In genomic region chr21:37060296-37060695, GRCh38 we compare ENCODE assay signal across 8 cellular contexts. TPM values are rescaled to one million over a fixed set of nuclear protein-coding genes. Genes with fewer than 3 reads are reported as not detected.
DNase-seq lines count a peak whose midpoint lies in the region; ATAC-seq and TF ChIP-seq lines count a peak whose summit lies in the region.

No MANE protein-coding gene starts in this region.

- H3K9ac ChIP-seq in HUES64 (ENCODE audit: low read depth, low read length), result no peak overlapping the region
- H3K9ac ChIP-seq in OCI-LY1 (ENCODE audit: low read length), result peak overlapping the region; percentile 39; the same call in 1 of the 2 replicates

- no peaks in the 10 kb centered on the region for H3K9me3 ChIP-seq in CD8-positive, alpha-beta T cell (ENCODE audit: low read length)
- H3K9me3 ChIP-seq in HUES64 (ENCODE audit: insufficient read depth, low read depth, low read length) (no peaks in the 10 kb centered on the region), OCI-LY1 (ENCODE audit: low read length) (no peaks in the 10 kb centered on the region), ectodermal cell (ENCODE audit: control insufficient read depth, low read length) (no peaks in the 10 kb centered on the region), muscle layer of duodenum (ENCODE audit: control insufficient read depth in 1 of 2, low read length in 2 of 2) (no peaks in the 10 kb centered on the region)

- ATAC-seq in CD8-positive, alpha-beta T cell, result peak; percentile 34
- ATAC-seq in HG02763 (IDR thresholded peaks at IDR 0.05; ENCODE audit: unreplicated experiment) (no peak), HG02973 (IDR thresholded peaks at IDR 0.05; ENCODE audit: unreplicated experiment) (no peak)

- H2AFZ ChIP-seq in OCI-LY1 (ENCODE audit: low read length), result no peak overlapping the region

- H3K36me3 Mint-ChIP-seq in CD8-positive, alpha-beta T cell, result peaks cover 9% of the 10 kb centered on the region
- H3K36me3 Mint-ChIP-seq in CD14-positive monocyte, result peaks cover 4 to 5% of the 10 kb centered on the region in 2 donors

- WGBS in HUES64, result 48% methylated on average over 1 of the region's 1 CpG
- 37 to 44% methylated on average over 1 of the region's 1 CpG for WGBS in ectodermal cell, 2 experiments

- no peaks in the 10 kb centered on the region for H3K27me3 Mint-ChIP-seq in CD8-positive, alpha-beta T cell (ENCODE audit: low read depth)
- peaks cover 0 to 3% (median 1%) of the 10 kb centered on the region in 3 donors for H3K27me3 Mint-ChIP-seq in CD14-positive monocyte (ENCODE audit: low read depth in 3 of 3)

- H3K4me2 ChIP-seq in OCI-LY1 (ENCODE audit: low read length), result peak overlapping the region; percentile 43; the same call in 1 of the 2 replicates

- no peaks in the 10 kb centered on the region for H3K79me2 ChIP-seq in OCI-LY1 (ENCODE audit: insufficient read depth, low read length)

- no peaks in the 10 kb centered on the region for H4K20me1 ChIP-seq in OCI-LY1 (ENCODE audit: insufficient read depth, low read length)

- no peak overlapping the region for H3K4me3 Mint-ChIP-seq in CD8-positive, alpha-beta T cell
- H3K4me3 Mint-ChIP-seq in CD14-positive monocyte, result no peak overlapping the region

- H3K27me3 ChIP-seq in CD8-positive, alpha-beta T cell (ENCODE audit: insufficient read depth, low read length), result no peaks in the 10 kb centered on the region
- H3K27me3 ChIP-seq in HUES64 (ENCODE audit: insufficient read depth, low read length) (no peaks in the 10 kb centered on the region), OCI-LY1 (ENCODE audit: insufficient read depth, low read length) (no peaks in the 10 kb centered on the region), ectodermal cell (ENCODE audit: control insufficient read depth, insufficient read depth, low read length, poor library complexity, severe bottlenecking) (no peaks in the 10 kb centered on the region), muscle layer of duodenum (ENCODE audit: low read depth, low read length) (no peaks in the 10 kb centered on the region)

- no peak overlapping the region for H3K4me3 ChIP-seq in CD8-positive, alpha-beta T cell (ENCODE audit: low read depth, low read length)
- H3K4me3 ChIP-seq in HUES64 (ENCODE audit: low read length) (no peak overlapping the region), OCI-LY1 (ENCODE audit: low read depth, low read length, poor library complexity, severe bottlenecking) (no peak overlapping the region), ectodermal cell (ENCODE audit: insufficient read depth, low read depth, low read length) (no peak overlapping the region), muscle layer of duodenum (ENCODE audit: low read depth in 1 of 2, low read length in 2 of 2) (no peak overlapping the region)

- POLR2A ChIA-PET in CD8-positive, alpha-beta T cell (lab: Charles Lee), result no interaction called here

- H3K27ac ChIP-seq in CD8-positive, alpha-beta T cell (ENCODE audit: low read depth, low read length), result no peak overlapping the region
- H3K27ac ChIP-seq in HUES64 (ENCODE audit: low read depth, low read length), result peak overlapping the region; percentile 25; the same call in 1 of the 2 replicates
- peak overlapping the region; percentile 85 for H3K27ac ChIP-seq in OCI-LY1 (ENCODE audit: low read depth, low read length, poor library complexity, severe bottlenecking)
- H3K27ac ChIP-seq in ectodermal cell (ENCODE audit: insufficient read depth, low read depth, low read length, poor library complexity, severe bottlenecking), result peak overlapping the region; percentile 52
- peak overlapping the region; percentile 33 for H3K27ac ChIP-seq in muscle layer of duodenum (ENCODE audit: low read length)

- DNase-seq in CD8-positive, alpha-beta T cell, result no peak
- DNase-seq in CD14-positive monocyte (ENCODE audit: low spot score), result no peak

- intact Hi-C loops in CD8-positive, alpha-beta T cell (cut with DNase I, micrococcal nuclease), result no loop called here
- intact Hi-C loops in CD14-positive monocyte (cut with micrococcal nuclease), result no loop called here

- no peaks in the 10 kb centered on the region for H3K9me3 Mint-ChIP-seq in CD8-positive, alpha-beta T cell
- H3K9me3 Mint-ChIP-seq in CD14-positive monocyte, result peaks cover 0 to 22% (median 9%) of the 10 kb centered on the region in 7 donors

- peaks cover 4% of the 10 kb centered on the region; the same call in 1 of the 2 replicates for H3F3A ChIP-seq in OCI-LY1 (ENCODE audit: insufficient read depth, low read length)

- no peaks in the 10 kb centered on the region for H3K4me1 Mint-ChIP-seq in CD8-positive, alpha-beta T cell (ENCODE audit: low read depth)
- no peaks in the 10 kb centered on the region for H3K4me1 Mint-ChIP-seq in CD14-positive monocyte

- TF ChIP-seq CTCF in CD8-positive, alpha-beta T cell (IDR thresholded peaks at IDR 0.05), result no peak
- 0 out of 2 replicates have a peak, but pooled peaks have one; percentile 17 for TF ChIP-seq CTCF in OCI-LY1 (IDR thresholded peaks at IDR 0.05; ENCODE audit: low read length)
- TF ChIP-seq CTCF in CD14-positive monocyte (IDR thresholded peaks at IDR 0.05), result no peak

- CTCF ChIA-PET in CD8-positive, alpha-beta T cell (lab: Charles Lee), result no interaction called here

- H3K36me3 ChIP-seq in CD8-positive, alpha-beta T cell (ENCODE audit: insufficient read depth, low read length), result no peaks in the 10 kb centered on the region
- H3K36me3 ChIP-seq in HUES64 (ENCODE audit: insufficient read depth, low read length) (no peaks in the 10 kb centered on the region), OCI-LY1 (ENCODE audit: insufficient read depth, low read length) (no peaks in the 10 kb centered on the region; the same call in 1 of the 2 replicates), ectodermal cell (ENCODE audit: control insufficient read depth, insufficient read depth, low read length) (no peaks in the 10 kb centered on the region), muscle layer of duodenum (ENCODE audit: control insufficient read depth in 1 of 2, insufficient read depth in 2 of 2, low read length in 2 of 2) (peaks cover 0 to 4% of the 10 kb centered on the region in 2 donors)

- no peaks in the 10 kb centered on the region for H3K9me2 ChIP-seq in OCI-LY1 (ENCODE audit: low read depth, low read length)

- no peaks in the 10 kb centered on the region for H3K4me1 ChIP-seq in CD8-positive, alpha-beta T cell (ENCODE audit: insufficient read depth, low read length)
- H3K4me1 ChIP-seq in HUES64 (ENCODE audit: insufficient read depth, low read length) (peaks cover 23% of the 10 kb centered on the region), OCI-LY1 (ENCODE audit: insufficient read depth, low read length, severe bottlenecking) (peaks cover 71% of the 10 kb centered on the region), ectodermal cell (ENCODE audit: control insufficient read depth, insufficient read depth, low read length) (peaks cover 20% of the 10 kb centered on the region), muscle layer of duodenum (ENCODE audit: control insufficient read depth in 1 of 2, insufficient read depth in 2 of 2, low read length in 2 of 2) (peaks cover 0 to 11% of the 10 kb centered on the region in 2 donors)

- no peak overlapping the region for H3K27ac Mint-ChIP-seq in CD8-positive, alpha-beta T cell
- H3K27ac Mint-ChIP-seq in CD14-positive monocyte, result no peak overlapping the region

RNA-seq across cellular contexts. Expression of gene PIGP, which starts 12.6 kb away (rescaled TPM):
- total RNA-seq in CD8-positive, alpha-beta T cell, result 10 to 100 TPM; 11.9 to 12.2 TPM
- polyA plus RNA-seq in HUES64 (2013, experiment 1 of 2), result 9.1 TPM
- 16.0 TPM for polyA plus RNA-seq in HUES64 (2013, experiment 2 of 2)
- polyA plus RNA-seq in ectodermal cell (2013, experiment 1 of 4), result 13.1 TPM
- polyA plus RNA-seq in ectodermal cell (2013, experiment 2 of 4), result 12.7 TPM
- 18.2 TPM for polyA plus RNA-seq in ectodermal cell (2013, experiment 3 of 4)
- polyA plus RNA-seq in ectodermal cell (2013, experiment 4 of 4), result 19.6 TPM
- 10 to 100 TPM; 10.6 to 17.6 TPM for polyA plus RNA-seq in CD14-positive monocyte

RNA-seq across cellular contexts. Expression of gene TTC3, which starts 12.8 kb away (rescaled TPM):
- 100 to 1,000 TPM; 137 to 141 TPM for total RNA-seq in CD8-positive, alpha-beta T cell
- polyA plus RNA-seq in HUES64 (2013, experiment 1 of 2), result 35.0 TPM
- 56.2 TPM for polyA plus RNA-seq in HUES64 (2013, experiment 2 of 2)
- 117 TPM for polyA plus RNA-seq in ectodermal cell (2013, experiment 1 of 4)
- polyA plus RNA-seq in ectodermal cell (2013, experiment 2 of 4), result 118 TPM
- 101 TPM for polyA plus RNA-seq in ectodermal cell (2013, experiment 3 of 4)
- 123 TPM for polyA plus RNA-seq in ectodermal cell (2013, experiment 4 of 4)
- 10 to 100 TPM in 1 of 2 donors, 1 to 10 TPM in 1; 9.6 to 17.9 TPM for polyA plus RNA-seq in CD14-positive monocyte

RNA-seq across cellular contexts. Expression of gene RIPPLY3, which starts 53.8 kb away (rescaled TPM):
- not detected for total RNA-seq in CD8-positive, alpha-beta T cell
- 1.3 TPM for polyA plus RNA-seq in HUES64 (2013, experiment 1 of 2)
- polyA plus RNA-seq in HUES64 (2013, experiment 2 of 2), result 2.3 TPM
- 2.6 TPM for polyA plus RNA-seq in ectodermal cell (2013, experiment 1 of 4)
- polyA plus RNA-seq in ectodermal cell (2013, experiment 2 of 4), result 1.8 TPM
- polyA plus RNA-seq in ectodermal cell (2013, experiment 3 of 4), result 2.8 TPM
- polyA plus RNA-seq in ectodermal cell (2013, experiment 4 of 4), result 4.5 TPM
- polyA plus RNA-seq in CD14-positive monocyte, result not detected
